In the genomic region with DNA sequence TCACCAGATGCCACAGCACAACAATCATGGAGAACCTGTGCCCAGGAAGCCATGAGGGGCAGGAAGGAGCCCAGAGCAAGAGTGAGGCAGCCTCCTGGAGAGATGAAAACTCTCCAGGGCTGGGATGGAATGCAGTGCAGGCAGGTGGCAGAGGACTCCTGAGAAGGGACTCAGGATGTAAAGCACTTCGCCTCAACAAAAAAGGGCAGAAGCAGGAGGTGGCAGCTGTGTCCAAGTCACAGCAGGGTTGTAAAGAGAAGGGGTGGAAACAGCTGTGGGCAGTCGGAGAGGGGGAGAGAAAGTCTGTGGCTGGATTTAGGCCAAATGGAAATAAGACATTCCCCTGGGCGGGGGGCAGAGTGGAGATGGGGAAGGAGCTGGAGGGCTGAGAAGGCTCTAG, we compare ENCODE assay signal across 12 cellular contexts.
"Had no signal": no experiment of that assay in that cellular context is flagged by ENCODE, and none has a peak within 500 bp of the region (broad histone marks: within the 10 kb centered on the region; RNA-seq: fewer than 3 reads in every experiment).

No MANE protein-coding gene starts in this region.

- DNase-seq: activated CD8-positive, alpha-beta memory T cell treated with anti-CD3 and anti-CD28 coated beads, Interleukin-2, amount 50 U/mL, for 4 hours; activated CD8-positive, alpha-beta T cell treated with anti-CD3 and anti-CD28 coated beads for 36 hours; activated naive CD4-positive, alpha-beta T cell; caudate nucleus; colonic mucosa; foreskin keratinocyte; head of caudate nucleus; naive thymus-derived CD8-positive, alpha-beta T cell; stimulated activated CD4-positive, alpha-beta T cell treated with anti-CD3 and anti-CD28 coated beads, Interleukin-4, amount 100 ng/mL, for 1 hour; stomach; T-helper 9 cell had no signal

- H3K9me3 Mint-ChIP-seq: activated CD8-positive, alpha-beta T cell treated with anti-CD3 and anti-CD28 coated beads for 36 hours; naive thymus-derived CD8-positive, alpha-beta T cell had no signal

- ATAC-seq: activated CD8-positive, alpha-beta T cell treated with anti-CD3 and anti-CD28 coated beads for 36 hours; foreskin keratinocyte; mucosa of descending colon; naive thymus-derived CD8-positive, alpha-beta T cell had no signal

- H3K4me3 Mint-ChIP-seq: activated CD8-positive, alpha-beta T cell treated with anti-CD3 and anti-CD28 coated beads for 36 hours; naive thymus-derived CD8-positive, alpha-beta T cell had no signal

- H3K27ac Mint-ChIP-seq: activated CD8-positive, alpha-beta T cell treated with anti-CD3 and anti-CD28 coated beads for 36 hours had no signal

- H3K27me3 Mint-ChIP-seq: activated CD8-positive, alpha-beta T cell treated with anti-CD3 and anti-CD28 coated beads for 36 hours had no signal
